ENCODE assay signal across 15 cellular contexts in genomic region chr1:156112276-156113137, GRCh38. TPM values are rescaled to one million over a fixed set of nuclear protein-coding genes. Genes with fewer than 3 reads are reported as not detected.
A peak's percentile ranks its signal among the peaks of the same experiment; 100 is the strongest.
DNase-seq lines count a peak whose midpoint lies in the region; ATAC-seq and TF ChIP-seq lines count a peak whose summit lies in the region.
"Had no signal": no experiment of that assay in that cellular context is flagged by ENCODE, and none has a peak within 500 bp of the region (broad histone marks: within the 10 kb centered on the region; RNA-seq: fewer than 3 reads in every experiment).

No MANE protein-coding gene starts in this region.

- no peak for DNase-seq in CD14-positive monocyte (ENCODE audit: low spot score)
- DNase-seq in RWPE2 (ENCODE audit: low spot score), result no peak
- DNase-seq in esophagus muscularis mucosa (ENCODE audit: extremely low spot score), result no peak
- DNase-seq in SIG-M5 treated with dmso at 0.1 percent for 504 hours (lab: John Stamatoyannopoulos, UW; ENCODE audit: unreplicated experiment), result no peak
- DNase-seq in SHP77 treated with DMSO at 0.1 percent for 48 hours (lab: John Stamatoyannopoulos, UW), result no peak
- no peak for DNase-seq in NCI-H446 (lab: John Stamatoyannopoulos, UW)
- DNase-seq in T-helper 9 cell, result no peak
- DNase-seq: activated naive CD4-positive, alpha-beta T cell; Kasumi-1; NCI-H2107 had no signal

- no peak overlapping the region for H3K9ac ChIP-seq in rectal smooth muscle tissue (ENCODE audit: low read length)

- H3K36me3 ChIP-seq in RWPE2 (ENCODE audit: low read depth), result peaks cover 20% of the 10 kb centered on the region
- H3K36me3 ChIP-seq in esophagus muscularis mucosa, result peaks cover 0 to 6% (median 0%) of the 10 kb centered on the region in 4 donors
- peaks cover 3% of the 10 kb centered on the region for H3K36me3 ChIP-seq in rectal smooth muscle tissue (ENCODE audit: control insufficient read depth, insufficient read depth, low read length)

- intact Hi-C loops in CD14-positive monocyte (cut with micrococcal nuclease), result no loop called here
- intact Hi-C loops in esophagus muscularis mucosa (cut with DNase I), result no loop called here

- WGBS in esophagus muscularis mucosa, result 56% methylated on average over 6 of the region's 10 CpGs

- no peak for TF ChIP-seq POLR2A in esophagus muscularis mucosa (IDR thresholded peaks at IDR 0.05; ENCODE audit: low read depth)

- H3K27ac ChIP-seq in RWPE2 (ENCODE audit: poor library complexity, severe bottlenecking) (peak overlapping the region; percentile 99), esophagus muscularis mucosa (replicated peaks in 1 of 4) (peak overlapping the region; percentile 92 to 100 (median 96)), rectal smooth muscle tissue (ENCODE audit: low read depth, low read length) (peak overlapping the region; percentile 38)

- H3K9me3 ChIP-seq in RWPE2 (ENCODE audit: severe bottlenecking), result no peaks in the 10 kb centered on the region
- H3K9me3 ChIP-seq in esophagus muscularis mucosa, result no peaks in the 10 kb centered on the region
- H3K9me3 ChIP-seq: mucosa of descending colon had no signal

- H3K27ac Mint-ChIP-seq in CD14-positive monocyte, result peak overlapping the region in 5 of 7 donors; percentile 2 to 78 (median 58)
- H3K27ac Mint-ChIP-seq: stimulated activated naive CD8-positive, alpha-beta T cell treated with anti-CD3 and anti-CD28 coated beads, Interleukin-15, Interleukin-2, amounts not matched to agents 100 ng/mL and 50 ng/mL, for 24 hours had no signal

- no peak for TF ChIP-seq EP300 in esophagus muscularis mucosa (IDR thresholded peaks at IDR 0.05)

- H3K4me3 Mint-ChIP-seq in CD14-positive monocyte, result peak overlapping the region in 1 of 2 donors; percentile 72
- H3K4me3 Mint-ChIP-seq: stimulated activated naive CD8-positive, alpha-beta T cell treated with anti-CD3 and anti-CD28 coated beads, Interleukin-15, Interleukin-2, amounts not matched to agents 100 ng/mL and 50 ng/mL, for 24 hours had no signal

- H3K36me3 Mint-ChIP-seq in CD14-positive monocyte, result peaks cover 5 to 18% of the 10 kb centered on the region in 2 donors

- H3K27me3 ChIP-seq in RWPE2 (ENCODE audit: insufficient read depth, poor library complexity, severe bottlenecking) (no peaks in the 10 kb centered on the region), esophagus muscularis mucosa (no peaks in the 10 kb centered on the region), rectal smooth muscle tissue (ENCODE audit: control insufficient read depth, insufficient read depth, low read length) (peaks cover 2% of the 10 kb centered on the region)

- H3K4me3 ChIP-seq in RWPE2 (ENCODE audit: severe bottlenecking) (no peak overlapping the region), esophagus muscularis mucosa (no peak overlapping the region), rectal smooth muscle tissue (ENCODE audit: low read length) (no peak overlapping the region)
- H3K4me3 ChIP-seq: mucosa of descending colon had no signal

- H3K9me3 Mint-ChIP-seq in CD14-positive monocyte, result peaks cover 0 to 41% (median 18%) of the 10 kb centered on the region in 7 donors
- H3K9me3 Mint-ChIP-seq: stimulated activated naive CD8-positive, alpha-beta T cell treated with anti-CD3 and anti-CD28 coated beads, Interleukin-15, Interleukin-2, amounts not matched to agents 100 ng/mL and 50 ng/mL, for 24 hours had no signal

- TF ChIP-seq CTCF in CD14-positive monocyte (IDR thresholded peaks at IDR 0.05), result no peak
- no peak for TF ChIP-seq CTCF in RWPE2 (IDR thresholded peaks at IDR 0.05; ENCODE audit: poor library complexity, severe bottlenecking)
- TF ChIP-seq CTCF in esophagus muscularis mucosa (IDR thresholded peaks at IDR 0.05), result no peak

- H3K27me3 Mint-ChIP-seq in CD14-positive monocyte (ENCODE audit: low read depth in 3 of 3), result peaks cover 97 to 100% (median 98%) of the 10 kb centered on the region in 3 donors

- H3K4me1 Mint-ChIP-seq in CD14-positive monocyte, result peaks cover 26% of the 10 kb centered on the region

- no peak for ATAC-seq in RWPE2 (ENCODE audit: low read depth)
- ATAC-seq: activated CD4-positive, CD25-positive, alpha-beta regulatory T cell treated with anti-CD3 and anti-CD28 coated beads, Interleukin-2, amount 50 U/mL, for 24 hours; mucosa of descending colon had no signal

- H3K4me1 ChIP-seq in RWPE2 (ENCODE audit: insufficient read depth, poor library complexity, severe bottlenecking) (peaks cover 16% of the 10 kb centered on the region), esophagus muscularis mucosa (peaks cover 29 to 64% (median 61%) of the 10 kb centered on the region in 4 donors), rectal smooth muscle tissue (ENCODE audit: control insufficient read depth, insufficient read depth, low read length) (peaks cover 12% of the 10 kb centered on the region)

RNA-seq across cellular contexts. Expression of gene LMNA, which starts 2.0 kb away (rescaled TPM):
- polyA plus RNA-seq in CD14-positive monocyte, result 10 to 100 TPM; 16.5 to 24.7 TPM
- total RNA-seq in esophagus muscularis mucosa, result 100 to 1,000 TPM; 311 to 589 (median 380) TPM

RNA-seq across cellular contexts. Expression of gene MEX3A, which starts 30.2 kb away (rescaled TPM):
- not detected for polyA plus RNA-seq in CD14-positive monocyte
- 1 to 10 TPM in 1 of 4 donors, under 1 TPM in 3; under 0.01 to 1.6 (median 0.66) TPM for total RNA-seq in esophagus muscularis mucosa

RNA-seq across cellular contexts. Expression of gene SEMA4A, which starts 40.9 kb away (rescaled TPM):
- 100 to 1,000 TPM in 1 of 2 donors, 10 to 100 TPM in 1; 72.3 to 121 TPM for polyA plus RNA-seq in CD14-positive monocyte
- 1 to 10 TPM; 1.7 to 4.1 (median 2.6) TPM for total RNA-seq in esophagus muscularis mucosa

RNA-seq across cellular contexts. Expression of gene RAB25, which starts 51.5 kb away (rescaled TPM):
- polyA plus RNA-seq in CD14-positive monocyte, result not detected
- total RNA-seq in esophagus muscularis mucosa, result not detected
- total RNA-seq: dermis microvascular lymphatic vessel endothelial cell had no signal

RNA-seq across cellular contexts. Expression of gene LAMTOR2, which starts 57.9 kb away (rescaled TPM):
- polyA plus RNA-seq in CD14-positive monocyte, result 100 to 1,000 TPM; 210 to 227 TPM
- total RNA-seq in esophagus muscularis mucosa, result 100 to 1,000 TPM in 1 of 4 donors, 10 to 100 TPM in 3; 59.3 to 106 (median 75.5) TPM

Comparison
In these comparisons a context has a peak if more than half of its experiments do, and no peak if none do; other contexts are left out.
1. H3K27ac ChIP-seq: peak in every context shown above with its lines; median percentile 99 in RWPE2; 96 in esophagus muscularis mucosa; 38 in rectal smooth muscle tissue.